In genomic region chr9:137320555-137321384, GRCh38 we compare ENCODE assay signal across 10 cellular contexts. TPM values are rescaled to one million over a fixed set of nuclear protein-coding genes. Genes with fewer than 3 reads are reported as not detected.
A peak's percentile ranks its signal among the peaks of the same experiment; 100 is the strongest.
DNase-seq lines count a peak whose midpoint lies in the region; ATAC-seq, FAIRE-seq and TF ChIP-seq lines count a peak whose summit lies in the region.
"Had no signal": no experiment of that assay in that cellular context is flagged by ENCODE, and none has a peak within 500 bp of the region (broad histone marks: within the 10 kb centered on the region; RNA-seq: fewer than 3 reads in every experiment).

No MANE protein-coding gene starts in this region.

- intact Hi-C loops in adrenal gland (cut with DNase I) = no loop called here
- intact Hi-C loops in CD4-positive, alpha-beta memory T cell (cut with micrococcal nuclease) = no loop called here

- no peak for ATAC-seq in GM21529 (IDR thresholded peaks at IDR 0.05; ENCODE audit: unreplicated experiment)

- H3K27me3 Mint-ChIP-seq in nephron progenitor cell (ENCODE audit: low read depth, poor library complexity) = peaks cover 5% of the 10 kb centered on the region
- H3K27me3 Mint-ChIP-seq in CD4-positive, alpha-beta memory T cell = peaks cover 10 to 11% of the 10 kb centered on the region in 2 donors

- WGBS in adrenal gland, 4 donors = 53 to 67% (median 59%) methylated on average over 8 to 24 of the region's 24 CpGs
- WGBS in small intestine, 3 donors = 54 to 86% (median 78%) methylated on average over 19 to 24 of the region's 24 CpGs

- peaks cover 9% of the 10 kb centered on the region for H3K9me3 Mint-ChIP-seq in nephron progenitor cell
- peaks cover 0 to 2% (median 0%) of the 10 kb centered on the region in 8 donors for H3K9me3 Mint-ChIP-seq in CD4-positive, alpha-beta memory T cell

- DNase-seq in ELF-1 (ENCODE audit: low read depth, low spot score) = peak; percentile 70
- DNase-seq in MV-4-11 (lab: John Stamatoyannopoulos, UW) = peak; percentile 59
- DNase-seq in adrenal gland = peak in 4 of 7 donors; percentile 7 to 63 (median 36)
- peak; percentile 38 for DNase-seq in nephron progenitor cell
- DNase-seq in NCI-H2081 treated with DMSO at 0.1 percent for 48 hours (lab: John Stamatoyannopoulos, UW) = no peak
- no peak for DNase-seq in CD4-positive, alpha-beta memory T cell
- no peak for DNase-seq in small intestine
- DNase-seq: uterus had no signal

- H3K4me1 ChIP-seq in adrenal gland (replicated peaks in 1 of 2) = peaks cover 0 to 9% of the 10 kb centered on the region in 2 donors
- H3K4me1 ChIP-seq in CD4-positive, alpha-beta memory T cell (ENCODE audit: insufficient read depth, low read length) = peaks cover 10% of the 10 kb centered on the region
- H3K4me1 ChIP-seq in small intestine (ENCODE audit: control insufficient read depth in 2 of 2, insufficient read depth in 1 of 2, low read depth in 1 of 2, low read length in 1 of 2) = peaks cover 0 to 5% of the 10 kb centered on the region in 2 donors

- H3K4me3 ChIP-seq in adrenal gland (no peak overlapping the region), small intestine (ENCODE audit: low read depth in 1 of 2, low read length in 2 of 2) (no peak overlapping the region)
- no peak overlapping the region for H3K4me3 ChIP-seq in CD4-positive, alpha-beta memory T cell (ENCODE audit: low read length in 2 of 2)
- H3K4me3 ChIP-seq: uterus had no signal

- H3K36me3 Mint-ChIP-seq in nephron progenitor cell (ENCODE audit: low read depth) = no peaks in the 10 kb centered on the region
- H3K36me3 Mint-ChIP-seq in CD4-positive, alpha-beta memory T cell = no peaks in the 10 kb centered on the region

- CTCF ChIA-PET in CD4-positive, alpha-beta memory T cell (lab: Charles Lee; ENCODE audit: partially characterized antibody) = interaction anchor here (1.5 kb wide), 1 partner anchor 84 kb away, joined by 3 read pairs; no protein-coding TSS in a partner anchor

- H3K4me1 Mint-ChIP-seq in nephron progenitor cell = peaks cover 10% of the 10 kb centered on the region
- H3K4me1 Mint-ChIP-seq in CD4-positive, alpha-beta memory T cell = peaks cover 0 to 5% (median 4%) of the 10 kb centered on the region in 4 donors

- no peak overlapping the region for H3K27ac Mint-ChIP-seq in nephron progenitor cell
- H3K27ac Mint-ChIP-seq in CD4-positive, alpha-beta memory T cell = no peak overlapping the region

- H3K27me3 ChIP-seq in adrenal gland (peaks cover 8% of the 10 kb centered on the region), small intestine (ENCODE audit: control insufficient read depth in 2 of 2, insufficient read depth in 2 of 2, low read length in 2 of 2) (no peaks in the 10 kb centered on the region)
- no peaks in the 10 kb centered on the region for H3K27me3 ChIP-seq in CD4-positive, alpha-beta memory T cell (ENCODE audit: insufficient read depth, low read length)

- H3K9me3 ChIP-seq in adrenal gland (replicated peaks in 1 of 3) (no peaks in the 10 kb centered on the region), small intestine (ENCODE audit: control insufficient read depth, low read depth) (no peaks in the 10 kb centered on the region)
- no peaks in the 10 kb centered on the region for H3K9me3 ChIP-seq in CD4-positive, alpha-beta memory T cell (ENCODE audit: control insufficient read depth in 1 of 2, low read length in 2 of 2)
- H3K9me3 ChIP-seq: uterus had no signal

- POLR2A ChIA-PET in CD4-positive, alpha-beta memory T cell (lab: Charles Lee; ENCODE audit: partially characterized antibody) = interaction anchor here (0.9 kb wide), 1 partner anchor 67 kb away, joined by 4 read pairs; no protein-coding TSS in a partner anchor

- no peak for FAIRE-seq in small intestine (lab: Jason Lieb, UNC)
- FAIRE-seq: RCC 7860 had no signal

- no peak for TF ChIP-seq POLR2A in adrenal gland (IDR thresholded peaks at IDR 0.05)

- TF ChIP-seq CTCF in adrenal gland (IDR thresholded peaks at IDR 0.05) (no peak), nephron progenitor cell (IDR thresholded peaks at IDR 0.05) (no peak)

- H3K36me3 ChIP-seq in adrenal gland (replicated peaks in 1 of 2) (no peaks in the 10 kb centered on the region), small intestine (ENCODE audit: control insufficient read depth in 2 of 2, insufficient read depth in 2 of 2, low read length in 2 of 2) (no peaks in the 10 kb centered on the region)
- no peaks in the 10 kb centered on the region for H3K36me3 ChIP-seq in CD4-positive, alpha-beta memory T cell (ENCODE audit: insufficient read depth, low read length)
- H3K36me3 ChIP-seq: uterus had no signal

- H3K27ac ChIP-seq in adrenal gland = peak overlapping the region in 1 of 5 donors; percentile 35
- no peak overlapping the region for H3K27ac ChIP-seq in CD4-positive, alpha-beta memory T cell (ENCODE audit: low read depth, low read length)
- H3K27ac ChIP-seq in small intestine (ENCODE audit: low read depth in 1 of 2, low read length in 1 of 2) = peak overlapping the region in 1 of 2 donors; percentile 30
- H3K27ac ChIP-seq: uterus had no signal

- H3K4me3 Mint-ChIP-seq in nephron progenitor cell = no peak overlapping the region
- peak overlapping the region in 3 of 8 donors; percentile 25 to 57 (median 26) for H3K4me3 Mint-ChIP-seq in CD4-positive, alpha-beta memory T cell

RNA-seq across cellular contexts. Expression of gene NRARP, which starts 18.7 kb away (rescaled TPM):
- 10 to 100 TPM in 1 of 8 donors, 1 to 10 TPM in 7; 1.1 to 11.2 (median 3.8) TPM for total RNA-seq in adrenal gland
- polyA plus RNA-seq in adrenal gland = 1 to 10 TPM in 2 of 3 donors, under 1 TPM in 1; 0.59 to 1.4 (median 1.1) TPM
- total RNA-seq in CD4-positive, alpha-beta memory T cell = under 1 TPM; 0.25 to 0.29 TPM
- not detected for polyA plus RNA-seq in CD4-positive, alpha-beta memory T cell
- 10 to 100 TPM in 1 of 3 donors, 1 to 10 TPM in 2; 3.2 to 12.6 (median 5.1) TPM for polyA plus RNA-seq in small intestine

RNA-seq across cellular contexts. Expression of gene TOR4A, which starts 43.2 kb away (rescaled TPM):
- 10 to 100 TPM in 5 of 8 donors, 1 to 10 TPM in 3; 6.8 to 21.5 (median 13.8) TPM for total RNA-seq in adrenal gland
- polyA plus RNA-seq in adrenal gland (1 to 10 TPM in 2 of 3 donors, under 1 TPM in 1; 0.49 to 1.4 (median 1.3) TPM), small intestine (10 to 100 TPM in 1 of 3 donors, 1 to 10 TPM in 2; 3.4 to 21.5 (median 9.7) TPM)
- total RNA-seq in CD4-positive, alpha-beta memory T cell = 1 to 10 TPM; 2.1 TPM
- polyA plus RNA-seq in CD4-positive, alpha-beta memory T cell = under 1 TPM; 0.46 to 0.78 TPM

Comparison
In these comparisons a context has a peak if more than half of its experiments do, and no peak if none do; other contexts are left out.
1. DNase-seq: peak in ELF-1 (single experiment), MV-4-11 (single experiment), adrenal gland (4 of 7) and nephron progenitor cell (single experiment); none in NCI-H2081 treated with DMSO at 0.1 percent for 48 hours (single experiment), CD4-positive, alpha-beta memory T cell (0 of 5) and small intestine (single experiment).